In genomic region chr7:45209909-45210308, GRCh38 we compare ENCODE assay signal across 9 cellular contexts. TPM values are rescaled to one million over a fixed set of nuclear protein-coding genes. Genes with fewer than 3 reads are reported as not detected.
"Had no signal": no experiment of that assay in that cellular context is flagged by ENCODE, and none has a peak within 500 bp of the region (broad histone marks: within the 10 kb centered on the region; RNA-seq: fewer than 3 reads in every experiment).

No MANE protein-coding gene starts in this region.

RNA-seq across cellular contexts. Expression of gene RAMP3, which starts 52.3 kb away (rescaled TPM):
- total RNA-seq: activated CD4-positive, alpha-beta T cell treated with anti-CD3 and anti-CD28 coated beads, Interleukin-2, amount 10 ng/mL, durations not matched to agents 7 days and 5 days; activated CD8-positive, alpha-beta T cell treated with anti-CD3 and anti-CD28 coated beads for 36 hours; activated naive CD8-positive, alpha-beta T cell treated with anti-CD3 and anti-CD28 coated beads, Interleukin-2, amount 10 ng/mL, durations not matched to agents 7 days and 5 days; activated T-cell treated with anti-CD3 and anti-CD28 coated beads, Interleukin-2, amount 50 U/mL, for 4 hours; activated T-helper 1 cell treated with anti-CD3 and anti-CD28 coated beads, Interleukin-12 subunit alpha, Interleukin-12 subunit beta, Interleukin-2, Interleukin-4 antibody, amounts not matched to agents 30 ng/mL and 10 ng/mL and 1 ng/mL, durations not matched to agents 14 hours and 24 hours and 36 hours; cardiac muscle cell; endothelial cell of umbilical vein; T-helper 2 cell treated with Interferon-gamma antibody and Interleukin-4, amounts not matched to agents 100 ng/mL and 5 ng/mL, for 36 hours had no signal
- polyA plus RNA-seq: cardiac muscle cell, endothelial cell of umbilical vein, SK-N-SH had no signal
